In the genomic region with DNA sequence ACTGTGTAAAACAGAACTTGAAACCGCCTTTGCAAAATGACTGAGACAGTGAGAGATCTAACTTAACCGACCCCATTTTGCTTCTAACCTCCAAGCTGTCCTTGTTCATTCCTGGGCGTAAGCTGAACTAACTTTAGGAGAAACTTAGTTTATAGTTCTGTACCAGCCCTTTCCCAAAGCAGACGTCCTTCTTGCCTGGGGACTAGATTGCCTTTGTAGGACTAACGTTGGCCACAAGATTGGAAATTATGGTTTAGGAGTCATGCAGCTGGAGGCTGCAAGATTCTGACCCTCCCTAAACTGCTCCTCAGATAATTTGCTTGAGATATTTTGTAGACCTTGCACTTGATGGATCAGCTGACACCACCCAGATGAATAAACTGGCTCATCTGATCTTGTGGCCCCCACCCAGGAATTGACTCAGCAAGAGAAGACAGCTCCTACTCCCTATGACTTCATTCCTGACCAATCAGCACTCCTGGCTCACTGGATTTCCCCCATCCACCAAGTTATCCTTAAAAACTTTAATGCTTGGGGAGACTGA, we compare ENCODE assay signal across 1 cellular context.
A peak's percentile ranks its signal among the peaks of the same experiment; 100 is the strongest.
TF ChIP-seq lines count a peak whose summit lies in the region.

No MANE protein-coding gene starts in this region.

TF ChIP-seq in K562, 482 proteins besides CTCF, POLR2A, EP300 and RAD21 (continued from another document):
- TF ChIP-seq DMBX1 (CRISPR knock-in tag; IDR thresholded peaks at IDR 0.05; ENCODE audit: borderline replicate concordance), result 0 out of 2 replicates have a peak, but pooled peaks have one; percentile 18
- peak; percentile 9; the same call in 1 of the 2 replicates for TF ChIP-seq ZNF239 (CRISPR knock-in tag; IDR thresholded peaks at IDR 0.05)
- TF ChIP-seq, protein P1, sequence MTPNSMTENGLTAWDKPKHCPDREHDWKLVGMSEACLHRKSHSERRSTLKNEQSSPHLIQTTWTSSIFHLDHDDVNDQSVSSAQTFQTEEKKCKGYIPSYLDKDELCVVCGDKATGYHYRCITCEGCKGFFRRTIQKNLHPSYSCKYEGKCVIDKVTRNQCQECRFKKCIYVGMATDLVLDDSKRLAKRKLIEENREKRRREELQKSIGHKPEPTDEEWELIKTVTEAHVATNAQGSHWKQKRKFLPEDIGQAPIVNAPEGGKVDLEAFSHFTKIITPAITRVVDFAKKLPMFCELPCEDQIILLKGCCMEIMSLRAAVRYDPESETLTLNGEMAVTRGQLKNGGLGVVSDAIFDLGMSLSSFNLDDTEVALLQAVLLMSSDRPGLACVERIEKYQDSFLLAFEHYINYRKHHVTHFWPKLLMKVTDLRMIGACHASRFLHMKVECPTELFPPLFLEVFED (CRISPR knock-in tag; conservative IDR thresholded peaks at IDR 0.05), result no peak
- TF ChIP-seq TBP (optimal IDR thresholded peaks at IDR 0.05; ENCODE audit: low read depth, low read length), result no peak
- no peak for TF ChIP-seq NFRKB (IDR thresholded peaks at IDR 0.05; ENCODE audit: low read depth)
- TF ChIP-seq, protein P2, sequence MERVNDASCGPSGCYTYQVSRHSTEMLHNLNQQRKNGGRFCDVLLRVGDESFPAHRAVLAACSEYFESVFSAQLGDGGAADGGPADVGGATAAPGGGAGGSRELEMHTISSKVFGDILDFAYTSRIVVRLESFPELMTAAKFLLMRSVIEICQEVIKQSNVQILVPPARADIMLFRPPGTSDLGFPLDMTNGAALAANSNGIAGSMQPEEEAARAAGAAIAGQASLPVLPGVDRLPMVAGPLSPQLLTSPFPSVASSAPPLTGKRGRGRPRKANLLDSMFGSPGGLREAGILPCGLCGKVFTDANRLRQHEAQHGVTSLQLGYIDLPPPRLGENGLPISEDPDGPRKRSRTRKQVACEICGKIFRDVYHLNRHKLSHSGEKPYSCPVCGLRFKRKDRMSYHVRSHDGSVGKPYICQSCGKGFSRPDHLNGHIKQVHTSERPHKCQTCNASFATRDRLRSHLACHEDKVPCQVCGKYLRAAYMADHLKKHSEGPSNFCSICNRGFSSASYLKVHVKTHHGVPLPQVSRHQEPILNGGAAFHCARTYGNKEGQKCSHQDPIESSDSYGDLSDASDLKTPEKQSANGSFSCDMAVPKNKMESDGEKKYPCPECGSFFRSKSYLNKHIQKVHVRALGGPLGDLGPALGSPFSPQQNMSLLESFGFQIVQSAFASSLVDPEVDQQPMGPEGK (CRISPR knock-in tag; IDR thresholded peaks at IDR 0.05; ENCODE audit: borderline replicate concordance), result no peak
- TF ChIP-seq SIN3A (IDR thresholded peaks at IDR 0.05; ENCODE audit: borderline replicate concordance in 2 of 2, control insufficient read depth in 1 of 2, low read depth in 2 of 2, low read length in 2 of 2), result no peak
- TF ChIP-seq ZFP30 (CRISPR knock-in tag; IDR thresholded peaks at IDR 0.05; ENCODE audit: borderline replicate concordance), result no peak
- no peak for TF ChIP-seq POLR2G (IDR thresholded peaks at IDR 0.05; ENCODE audit: low read depth, low read length)
- TF ChIP-seq HLTF (IDR thresholded peaks at IDR 0.05), result no peak
- TF ChIP-seq, protein P3, sequence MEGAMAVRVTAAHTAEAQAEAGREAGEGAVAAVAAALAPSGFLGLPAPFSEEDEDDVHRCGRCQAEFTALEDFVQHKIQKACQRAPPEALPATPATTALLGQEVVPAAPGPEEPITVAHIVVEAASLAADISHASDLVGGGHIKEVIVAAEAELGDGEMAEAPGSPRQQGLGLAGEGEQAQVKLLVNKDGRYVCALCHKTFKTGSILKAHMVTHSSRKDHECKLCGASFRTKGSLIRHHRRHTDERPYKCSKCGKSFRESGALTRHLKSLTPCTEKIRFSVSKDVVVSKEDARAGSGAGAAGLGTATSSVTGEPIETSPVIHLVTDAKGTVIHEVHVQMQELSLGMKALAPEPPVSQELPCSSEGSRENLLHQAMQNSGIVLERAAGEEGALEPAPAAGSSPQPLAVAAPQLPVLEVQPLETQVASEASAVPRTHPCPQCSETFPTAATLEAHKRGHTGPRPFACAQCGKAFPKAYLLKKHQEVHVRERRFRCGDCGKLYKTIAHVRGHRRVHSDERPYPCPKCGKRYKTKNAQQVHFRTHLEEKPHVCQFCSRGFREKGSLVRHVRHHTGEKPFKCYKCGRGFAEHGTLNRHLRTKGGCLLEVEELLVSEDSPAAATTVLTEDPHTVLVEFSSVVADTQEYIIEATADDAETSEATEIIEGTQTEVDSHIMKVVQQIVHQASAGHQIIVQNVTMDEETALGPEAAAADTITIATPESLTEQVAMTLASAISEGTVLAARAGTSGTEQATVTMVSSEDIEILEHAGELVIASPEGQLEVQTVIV (CRISPR knock-in tag; IDR thresholded peaks at IDR 0.05; ENCODE audit: borderline replicate concordance), result no peak
- TF ChIP-seq NFIX (CRISPR knock-in tag; IDR thresholded peaks at IDR 0.05; ENCODE audit: low read depth), result no peak
- TF ChIP-seq ZNF561 (CRISPR knock-in tag; conservative IDR thresholded peaks at IDR 0.05), result no peak
- TF ChIP-seq IRF2 (CRISPR knock-in tag; IDR thresholded peaks at IDR 0.05), result no peak
- TF ChIP-seq TGIF2 (CRISPR knock-in tag; IDR thresholded peaks at IDR 0.05), result no peak
- TF ChIP-seq POLR2AphosphoS5 (IDR thresholded peaks at IDR 0.05; ENCODE audit: control insufficient read depth, insufficient read depth, low read depth, low read length), result no peak
- TF ChIP-seq PCBP2 (IDR thresholded peaks at IDR 0.05; ENCODE audit: low read depth, low read length, poor library complexity, severe bottlenecking), result no peak
- peak; percentile 25; the same call in 1 of the 2 replicates for TF ChIP-seq RAD51 (IDR thresholded peaks at IDR 0.05; ENCODE audit: borderline replicate concordance, low read depth)
- no peak for TF ChIP-seq FOXM1 (IDR thresholded peaks at IDR 0.05; ENCODE audit: low read depth)
- TF ChIP-seq FOXM1 (CRISPR knock-in tag; IDR thresholded peaks at IDR 0.05; ENCODE audit: low read depth), result no peak
- peak; percentile 69; the same call in 1 of the 2 replicates for TF ChIP-seq KLF6 (CRISPR knock-in tag; IDR thresholded peaks at IDR 0.05; ENCODE audit: borderline replicate concordance)
- TF ChIP-seq, protein P4, sequence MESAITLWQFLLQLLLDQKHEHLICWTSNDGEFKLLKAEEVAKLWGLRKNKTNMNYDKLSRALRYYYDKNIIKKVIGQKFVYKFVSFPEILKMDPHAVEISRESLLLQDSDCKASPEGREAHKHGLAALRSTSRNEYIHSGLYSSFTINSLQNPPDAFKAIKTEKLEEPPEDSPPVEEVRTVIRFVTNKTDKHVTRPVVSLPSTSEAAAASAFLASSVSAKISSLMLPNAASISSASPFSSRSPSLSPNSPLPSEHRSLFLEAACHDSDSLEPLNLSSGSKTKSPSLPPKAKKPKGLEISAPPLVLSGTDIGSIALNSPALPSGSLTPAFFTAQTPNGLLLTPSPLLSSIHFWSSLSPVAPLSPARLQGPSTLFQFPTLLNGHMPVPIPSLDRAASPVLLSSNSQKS (CRISPR knock-in tag; IDR thresholded peaks at IDR 0.05), result no peak
- TF ChIP-seq SMARCA5 (IDR thresholded peaks at IDR 0.05), result no peak
- TF ChIP-seq ZNF57 (CRISPR knock-in tag; IDR thresholded peaks at IDR 0.05), result no peak
- TF ChIP-seq, protein P5, sequence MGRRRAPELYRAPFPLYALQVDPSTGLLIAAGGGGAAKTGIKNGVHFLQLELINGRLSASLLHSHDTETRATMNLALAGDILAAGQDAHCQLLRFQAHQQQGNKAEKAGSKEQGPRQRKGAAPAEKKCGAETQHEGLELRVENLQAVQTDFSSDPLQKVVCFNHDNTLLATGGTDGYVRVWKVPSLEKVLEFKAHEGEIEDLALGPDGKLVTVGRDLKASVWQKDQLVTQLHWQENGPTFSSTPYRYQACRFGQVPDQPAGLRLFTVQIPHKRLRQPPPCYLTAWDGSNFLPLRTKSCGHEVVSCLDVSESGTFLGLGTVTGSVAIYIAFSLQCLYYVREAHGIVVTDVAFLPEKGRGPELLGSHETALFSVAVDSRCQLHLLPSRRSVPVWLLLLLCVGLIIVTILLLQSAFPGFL (CRISPR knock-in tag; IDR thresholded peaks at IDR 0.05), result no peak
- peak; percentile 45; the same call in 1 of the 2 replicates for TF ChIP-seq TEAD2 (tag; IDR thresholded peaks at IDR 0.05)
- no peak for TF ChIP-seq TSC22D4 (tag; IDR thresholded peaks at IDR 0.05)
- peak; percentile 42 for TF ChIP-seq DACH1 (IDR thresholded peaks at IDR 0.05; ENCODE audit: partially characterized antibody)
- no peak for TF ChIP-seq WHSC1 (IDR thresholded peaks at IDR 0.05; ENCODE audit: low read length)
- no peak for TF ChIP-seq NFXL1 (CRISPR knock-in tag; IDR thresholded peaks at IDR 0.05)
- TF ChIP-seq FOXP1 (CRISPR knock-in tag; IDR thresholded peaks at IDR 0.05), result no peak
- TF ChIP-seq PPARD (CRISPR knock-in tag; IDR thresholded peaks at IDR 0.05), result no peak
- 0 out of 2 replicates have a peak, but pooled peaks have one; percentile 14 for TF ChIP-seq ZNF75A (CRISPR knock-in tag; IDR thresholded peaks at IDR 0.05)
- no peak for TF ChIP-seq SIN3B (IDR thresholded peaks at IDR 0.05; ENCODE audit: low read depth)
- peak; percentile 56; the same call in 1 of the 2 replicates for TF ChIP-seq PTTG1 (tag; IDR thresholded peaks at IDR 0.05; ENCODE audit: low read depth)
- no peak for TF ChIP-seq HNRNPL (IDR thresholded peaks at IDR 0.05; ENCODE audit: low read depth, low read length)
- TF ChIP-seq, protein P6, sequence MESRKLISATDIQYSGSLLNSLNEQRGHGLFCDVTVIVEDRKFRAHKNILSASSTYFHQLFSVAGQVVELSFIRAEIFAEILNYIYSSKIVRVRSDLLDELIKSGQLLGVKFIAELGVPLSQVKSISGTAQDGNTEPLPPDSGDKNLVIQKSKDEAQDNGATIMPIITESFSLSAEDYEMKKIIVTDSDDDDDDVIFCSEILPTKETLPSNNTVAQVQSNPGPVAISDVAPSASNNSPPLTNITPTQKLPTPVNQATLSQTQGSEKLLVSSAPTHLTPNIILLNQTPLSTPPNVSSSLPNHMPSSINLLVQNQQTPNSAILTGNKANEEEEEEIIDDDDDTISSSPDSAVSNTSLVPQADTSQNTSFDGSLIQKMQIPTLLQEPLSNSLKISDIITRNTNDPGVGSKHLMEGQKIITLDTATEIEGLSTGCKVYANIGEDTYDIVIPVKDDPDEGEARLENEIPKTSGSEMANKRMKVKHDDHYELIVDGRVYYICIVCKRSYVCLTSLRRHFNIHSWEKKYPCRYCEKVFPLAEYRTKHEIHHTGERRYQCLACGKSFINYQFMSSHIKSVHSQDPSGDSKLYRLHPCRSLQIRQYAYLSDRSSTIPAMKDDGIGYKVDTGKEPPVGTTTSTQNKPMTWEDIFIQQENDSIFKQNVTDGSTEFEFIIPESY (CRISPR knock-in tag; IDR thresholded peaks at IDR 0.05), result no peak
- TF ChIP-seq CEBPB (tag; IDR thresholded peaks at IDR 0.05), result no peak
- no peak for TF ChIP-seq SUPT5H (IDR thresholded peaks at IDR 0.05)
- TF ChIP-seq SMAD2 (IDR thresholded peaks at IDR 0.05; ENCODE audit: low read depth, low read length), result no peak
- no peak for TF ChIP-seq ZZZ3 (IDR thresholded peaks at IDR 0.05)
- TF ChIP-seq, protein P7, sequence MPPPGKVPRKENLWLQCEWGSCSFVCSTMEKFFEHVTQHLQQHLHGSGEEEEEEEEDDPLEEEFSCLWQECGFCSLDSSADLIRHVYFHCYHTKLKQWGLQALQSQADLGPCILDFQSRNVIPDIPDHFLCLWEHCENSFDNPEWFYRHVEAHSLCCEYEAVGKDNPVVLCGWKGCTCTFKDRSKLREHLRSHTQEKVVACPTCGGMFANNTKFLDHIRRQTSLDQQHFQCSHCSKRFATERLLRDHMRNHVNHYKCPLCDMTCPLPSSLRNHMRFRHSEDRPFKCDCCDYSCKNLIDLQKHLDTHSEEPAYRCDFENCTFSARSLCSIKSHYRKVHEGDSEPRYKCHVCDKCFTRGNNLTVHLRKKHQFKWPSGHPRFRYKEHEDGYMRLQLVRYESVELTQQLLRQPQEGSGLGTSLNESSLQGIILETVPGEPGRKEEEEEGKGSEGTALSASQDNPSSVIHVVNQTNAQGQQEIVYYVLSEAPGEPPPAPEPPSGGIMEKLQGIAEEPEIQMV (tag; conservative IDR thresholded peaks at IDR 0.05; ENCODE audit: low read depth), result peak; percentile 61
- TF ChIP-seq RBM17 (IDR thresholded peaks at IDR 0.05; ENCODE audit: borderline replicate concordance, low read depth, low read length), result no peak
- TF ChIP-seq YY1 (IDR thresholded peaks at IDR 0.05; ENCODE audit: borderline replicate concordance in 1 of 3, control insufficient read depth in 1 of 3, extremely low read depth in 1 of 3, insufficient read depth in 3 of 3, insufficient read length in 1 of 3, insufficient replicate concordance in 2 of 3, low read depth in 1 of 3, low read length in 2 of 3), result no peak
